8 cellular contexts compared by ENCODE assay signal in genomic region chr14:104752735-104753527, GRCh38. TPM values are rescaled to one million over a fixed set of nuclear protein-coding genes. Genes with fewer than 3 reads are reported as not detected.
A peak's percentile ranks its signal among the peaks of the same experiment; 100 is the strongest.
DNase-seq lines count a peak whose midpoint lies in the region; ATAC-seq lines count a peak whose summit lies in the region.

Gene SIVA1, plus strand, starts transcription at chr14:104753147. Its CDS starts 55 bp downstream, at chr14:104753202.

- H3K9me3 Mint-ChIP-seq in IgD-negative memory B cell, result no peaks in the 10 kb centered on the region

- peak within 1 kb of the TSS; percentile 73 to 96 (median 93) for H3K27ac Mint-ChIP-seq in IgD-negative memory B cell

- H3K27me3 Mint-ChIP-seq in IgD-negative memory B cell, result no peaks in the 10 kb centered on the region

- peaks cover 6 to 24% (median 23%) of the 10 kb centered on the region in 3 donors for H3K4me1 Mint-ChIP-seq in IgD-negative memory B cell

- peak within 1 kb of the TSS; percentile 86 to 95 (median 92) for H3K4me3 Mint-ChIP-seq in IgD-negative memory B cell

- peak; percentile 99 for DNase-seq in DMS 273 treated with DMSO at 0.1 percent for 48 hours (lab: John Stamatoyannopoulos, UW)
- peak; percentile 98 for DNase-seq in OCI-M2 (lab: John Stamatoyannopoulos, UW; ENCODE audit: unreplicated experiment)
- DNase-seq in activated T-cell treated with anti-CD3 and anti-CD28 coated beads for 4 hours, result peak; percentile 97
- DNase-seq in epidermal melanocyte (ENCODE audit: insufficient read length, low spot score), result peak; percentile 96
- DNase-seq in middle frontal gyrus (ENCODE audit: extremely low spot score, low spot score), result peak; percentile 98
- DNase-seq in stimulated activated CD8-positive, alpha-beta memory T cell treated with anti-CD3 and anti-CD28 coated beads, Interleukin-2, amount 100 ng/mL, for 48 hours (ENCODE audit: low read depth in 2 of 2), result peak; percentile 99 to 100

- peak; percentile 86 for ATAC-seq in GM21529 (IDR thresholded peaks at IDR 0.05; ENCODE audit: unreplicated experiment)

- H3K36me3 Mint-ChIP-seq in IgD-negative memory B cell, result peaks cover 2% of the 10 kb centered on the region

RNA-seq across cellular contexts. Expression of gene SIVA1, which starts in this region (rescaled TPM):
- polyA plus RNA-seq in IgD-negative memory B cell, result 195 TPM

Comparison
In these comparisons a context has a peak if more than half of its experiments do, and no peak if none do; other contexts are left out.
1. Peak in every context shown above with its lines: DNase-seq and ATAC-seq.